ENCODE assay signal across 1 cellular context in the genomic region with DNA sequence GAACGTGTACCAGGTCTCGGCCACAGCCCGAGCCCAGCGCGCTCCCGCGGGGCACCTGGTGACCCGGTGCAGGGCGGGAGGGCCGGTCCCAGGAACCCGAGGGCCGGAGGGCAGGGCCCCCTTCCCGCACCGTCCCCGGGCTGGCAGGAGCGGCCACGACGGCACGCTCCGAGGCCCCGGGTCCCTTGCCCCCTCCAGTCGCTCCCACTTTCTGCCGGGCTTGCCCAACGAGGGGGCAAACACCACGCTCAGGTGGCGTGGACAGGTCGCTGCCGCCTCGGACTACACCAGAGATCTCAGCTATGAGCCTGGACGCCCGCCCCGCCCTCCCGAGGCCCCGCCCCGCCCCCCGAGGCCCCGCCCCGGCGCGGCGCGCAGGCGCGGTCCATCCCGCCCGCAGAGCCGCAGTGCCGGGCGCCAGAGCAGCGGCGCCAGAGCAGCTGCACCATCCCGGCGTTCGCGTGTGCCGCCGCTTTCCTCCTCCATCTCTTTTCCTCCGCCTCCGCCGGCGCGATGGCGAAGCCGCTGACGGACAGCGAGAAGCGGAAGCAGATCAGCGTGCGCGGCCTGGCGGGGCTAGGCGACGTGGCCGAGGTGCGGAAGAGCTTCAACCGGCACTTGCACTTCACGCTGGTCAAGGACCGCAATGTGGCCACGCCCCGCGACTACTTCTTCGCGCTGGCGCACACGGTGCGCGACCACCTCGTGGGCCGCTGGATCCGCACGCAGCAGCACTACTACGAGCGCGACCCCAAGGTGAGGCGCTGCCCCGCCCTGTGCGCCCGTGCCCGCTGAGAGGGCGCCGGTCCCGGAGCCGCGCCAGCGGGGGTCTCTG.
TF ChIP-seq lines count a peak whose summit lies in the region.

A gene (plus strand): TSS at position 420 of the 835 bp plus-strand sequence. CDS start 94 bp downstream, at position 514.

TF ChIP-seq in K562, 482 proteins besides CTCF, POLR2A, EP300 and RAD21 (continued from another document and continues in another):
- TF ChIP-seq, protein P1, sequence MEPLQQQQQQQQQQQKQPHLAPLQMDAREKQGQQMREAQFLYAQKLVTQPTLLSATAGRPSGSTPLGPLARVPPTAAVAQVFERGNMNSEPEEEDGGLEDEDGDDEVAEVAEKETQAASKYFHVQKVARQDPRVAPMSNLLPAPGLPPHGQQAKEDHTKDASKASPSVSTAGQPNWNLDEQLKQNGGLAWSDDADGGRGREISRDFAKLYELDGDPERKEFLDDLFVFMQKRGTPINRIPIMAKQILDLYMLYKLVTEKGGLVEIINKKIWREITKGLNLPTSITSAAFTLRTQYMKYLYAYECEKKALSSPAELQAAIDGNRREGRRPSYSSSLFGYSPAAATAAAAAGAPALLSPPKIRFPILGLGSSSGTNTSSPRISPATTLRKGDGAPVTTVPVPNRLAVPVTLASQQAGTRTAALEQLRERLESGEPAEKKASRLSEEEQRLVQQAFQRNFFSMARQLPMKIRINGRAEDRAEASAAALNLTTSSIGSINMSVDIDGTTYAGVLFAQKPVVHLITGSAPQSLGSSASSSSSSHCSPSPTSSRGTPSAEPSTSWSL (CRISPR knock-in tag; IDR thresholded peaks at IDR 0.05; ENCODE audit: borderline replicate concordance) = no peak
- TF ChIP-seq JUN (IDR thresholded peaks at IDR 0.05; ENCODE audit: borderline replicate concordance, low read depth, low read length) (no peak), JUN (CRISPR knock-in tag; IDR thresholded peaks at IDR 0.05; ENCODE audit: borderline replicate concordance) (no peak), ZNF445 (CRISPR knock-in tag; IDR thresholded peaks at IDR 0.05; ENCODE audit: low read depth) (no peak), ZNF551 (CRISPR knock-in tag; IDR thresholded peaks at IDR 0.05) (no peak), CAMTA2 (CRISPR knock-in tag; conservative IDR thresholded peaks at IDR 0.05) (no peak), CTBP1 (IDR thresholded peaks at IDR 0.05; ENCODE audit: borderline replicate concordance) (peak; percentile 70), GATA2 (CRISPR knock-in tag; IDR thresholded peaks at IDR 0.05) (no peak), C11orf30 (IDR thresholded peaks at IDR 0.05; ENCODE audit: low read depth) (no peak), ATF1 (CRISPR knock-in tag; IDR thresholded peaks at IDR 0.05) (no peak), ATF1 (tag; IDR thresholded peaks at IDR 0.05) (0 out of 2 replicates have a peak, but pooled peaks have one; percentile 10), SETDB1 (IDR thresholded peaks at IDR 0.05; ENCODE audit: low read length) (no peak), CC2D1A (IDR thresholded peaks at IDR 0.05) (no peak), ZNF212 (CRISPR knock-in tag; IDR thresholded peaks at IDR 0.05) (no peak), RBBP5 (IDR thresholded peaks at IDR 0.05; ENCODE audit: borderline replicate concordance, insufficient read depth, low read length, poor library complexity, severe bottlenecking) (peak; percentile 64), PHF20 (IDR thresholded peaks at IDR 0.05; ENCODE audit: partially characterized antibody) (peak; percentile 46), GABPB2 (CRISPR knock-in tag; conservative IDR thresholded peaks at IDR 0.05) (no peak), ARNT (IDR thresholded peaks at IDR 0.05) (no peak), CBX5 (IDR thresholded peaks at IDR 0.05; ENCODE audit: borderline replicate concordance, low read depth) (no peak), COPS2 (conservative IDR thresholded peaks at IDR 0.05) (no peak), ZKSCAN1 (IDR thresholded peaks at IDR 0.05; ENCODE audit: low read depth, low read length) (0 out of 2 replicates have a peak, but pooled peaks have one; percentile 63), GABPB1 (CRISPR knock-in tag; IDR thresholded peaks at IDR 0.05) (no peak), ARID1B (IDR thresholded peaks at IDR 0.05) (no peak), EWSR1 (IDR thresholded peaks at IDR 0.05; ENCODE audit: borderline replicate concordance, low read depth, partially characterized antibody) (no peak), HNRNPL (IDR thresholded peaks at IDR 0.05; ENCODE audit: low read depth, low read length) (peak; percentile 8; the same call in 1 of the 2 replicates), SMARCA4 (IDR thresholded peaks at IDR 0.05) (no peak)
- TF ChIP-seq, protein P2, sequence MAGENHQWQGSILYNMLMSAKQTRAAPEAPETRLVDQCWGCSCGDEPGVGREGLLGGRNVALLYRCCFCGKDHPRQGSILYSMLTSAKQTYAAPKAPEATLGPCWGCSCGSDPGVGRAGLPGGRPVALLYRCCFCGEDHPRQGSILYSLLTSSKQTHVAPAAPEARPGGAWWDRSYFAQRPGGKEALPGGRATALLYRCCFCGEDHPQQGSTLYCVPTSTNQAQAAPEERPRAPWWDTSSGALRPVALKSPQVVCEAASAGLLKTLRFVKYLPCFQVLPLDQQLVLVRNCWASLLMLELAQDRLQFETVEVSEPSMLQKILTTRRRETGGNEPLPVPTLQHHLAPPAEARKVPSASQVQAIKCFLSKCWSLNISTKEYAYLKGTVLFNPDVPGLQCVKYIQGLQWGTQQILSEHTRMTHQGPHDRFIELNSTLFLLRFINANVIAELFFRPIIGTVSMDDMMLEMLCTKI (IDR thresholded peaks at IDR 0.05; ENCODE audit: partially characterized antibody) = no peak
- TF ChIP-seq, protein P3, sequence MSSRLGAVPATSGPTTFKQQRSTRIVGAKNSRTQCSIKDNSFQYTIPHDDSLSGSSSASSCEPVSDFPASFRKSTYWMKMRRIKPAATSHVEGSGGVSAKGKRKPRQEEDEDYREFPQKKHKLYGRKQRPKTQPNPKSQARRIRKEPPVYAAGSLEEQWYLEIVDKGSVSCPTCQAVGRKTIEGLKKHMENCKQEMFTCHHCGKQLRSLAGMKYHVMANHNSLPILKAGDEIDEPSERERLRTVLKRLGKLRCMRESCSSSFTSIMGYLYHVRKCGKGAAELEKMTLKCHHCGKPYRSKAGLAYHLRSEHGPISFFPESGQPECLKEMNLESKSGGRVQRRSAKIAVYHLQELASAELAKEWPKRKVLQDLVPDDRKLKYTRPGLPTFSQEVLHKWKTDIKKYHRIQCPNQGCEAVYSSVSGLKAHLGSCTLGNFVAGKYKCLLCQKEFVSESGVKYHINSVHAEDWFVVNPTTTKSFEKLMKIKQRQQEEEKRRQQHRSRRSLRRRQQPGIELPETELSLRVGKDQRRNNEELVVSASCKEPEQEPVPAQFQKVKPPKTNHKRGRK (tag; IDR thresholded peaks at IDR 0.05) = no peak
- TF ChIP-seq, protein P4, sequence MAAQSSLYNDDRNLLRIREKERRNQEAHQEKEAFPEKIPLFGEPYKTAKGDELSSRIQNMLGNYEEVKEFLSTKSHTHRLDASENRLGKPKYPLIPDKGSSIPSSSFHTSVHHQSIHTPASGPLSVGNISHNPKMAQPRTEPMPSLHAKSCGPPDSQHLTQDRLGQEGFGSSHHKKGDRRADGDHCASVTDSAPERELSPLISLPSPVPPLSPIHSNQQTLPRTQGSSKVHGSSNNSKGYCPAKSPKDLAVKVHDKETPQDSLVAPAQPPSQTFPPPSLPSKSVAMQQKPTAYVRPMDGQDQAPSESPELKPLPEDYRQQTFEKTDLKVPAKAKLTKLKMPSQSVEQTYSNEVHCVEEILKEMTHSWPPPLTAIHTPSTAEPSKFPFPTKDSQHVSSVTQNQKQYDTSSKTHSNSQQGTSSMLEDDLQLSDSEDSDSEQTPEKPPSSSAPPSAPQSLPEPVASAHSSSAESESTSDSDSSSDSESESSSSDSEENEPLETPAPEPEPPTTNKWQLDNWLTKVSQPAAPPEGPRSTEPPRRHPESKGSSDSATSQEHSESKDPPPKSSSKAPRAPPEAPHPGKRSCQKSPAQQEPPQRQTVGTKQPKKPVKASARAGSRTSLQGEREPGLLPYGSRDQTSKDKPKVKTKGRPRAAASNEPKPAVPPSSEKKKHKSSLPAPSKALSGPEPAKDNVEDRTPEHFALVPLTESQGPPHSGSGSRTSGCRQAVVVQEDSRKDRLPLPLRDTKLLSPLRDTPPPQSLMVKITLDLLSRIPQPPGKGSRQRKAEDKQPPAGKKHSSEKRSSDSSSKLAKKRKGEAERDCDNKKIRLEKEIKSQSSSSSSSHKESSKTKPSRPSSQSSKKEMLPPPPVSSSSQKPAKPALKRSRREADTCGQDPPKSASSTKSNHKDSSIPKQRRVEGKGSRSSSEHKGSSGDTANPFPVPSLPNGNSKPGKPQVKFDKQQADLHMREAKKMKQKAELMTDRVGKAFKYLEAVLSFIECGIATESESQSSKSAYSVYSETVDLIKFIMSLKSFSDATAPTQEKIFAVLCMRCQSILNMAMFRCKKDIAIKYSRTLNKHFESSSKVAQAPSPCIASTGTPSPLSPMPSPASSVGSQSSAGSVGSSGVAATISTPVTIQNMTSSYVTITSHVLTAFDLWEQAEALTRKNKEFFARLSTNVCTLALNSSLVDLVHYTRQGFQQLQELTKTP (IDR thresholded peaks at IDR 0.05; ENCODE audit: low read depth in 1 of 2, partially characterized antibody in 2 of 2) = no peak
- TF ChIP-seq, protein P5, sequence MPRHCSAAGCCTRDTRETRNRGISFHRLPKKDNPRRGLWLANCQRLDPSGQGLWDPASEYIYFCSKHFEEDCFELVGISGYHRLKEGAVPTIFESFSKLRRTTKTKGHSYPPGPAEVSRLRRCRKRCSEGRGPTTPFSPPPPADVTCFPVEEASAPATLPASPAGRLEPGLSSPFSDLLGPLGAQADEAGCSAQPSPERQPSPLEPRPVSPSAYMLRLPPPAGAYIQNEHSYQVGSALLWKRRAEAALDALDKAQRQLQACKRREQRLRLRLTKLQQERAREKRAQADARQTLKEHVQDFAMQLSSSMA (CRISPR knock-in tag; IDR thresholded peaks at IDR 0.05) = peak; percentile 66; the same call in 1 of the 2 replicates
- TF ChIP-seq, protein P6, sequence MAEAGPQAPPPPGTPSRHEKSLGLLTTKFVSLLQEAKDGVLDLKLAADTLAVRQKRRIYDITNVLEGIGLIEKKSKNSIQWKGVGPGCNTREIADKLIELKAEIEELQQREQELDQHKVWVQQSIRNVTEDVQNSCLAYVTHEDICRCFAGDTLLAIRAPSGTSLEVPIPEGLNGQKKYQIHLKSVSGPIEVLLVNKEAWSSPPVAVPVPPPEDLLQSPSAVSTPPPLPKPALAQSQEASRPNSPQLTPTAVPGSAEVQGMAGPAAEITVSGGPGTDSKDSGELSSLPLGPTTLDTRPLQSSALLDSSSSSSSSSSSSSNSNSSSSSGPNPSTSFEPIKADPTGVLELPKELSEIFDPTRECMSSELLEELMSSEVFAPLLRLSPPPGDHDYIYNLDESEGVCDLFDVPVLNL (CRISPR knock-in tag; IDR thresholded peaks at IDR 0.05; ENCODE audit: low read depth) = no peak
- TF ChIP-seq, protein P7, sequence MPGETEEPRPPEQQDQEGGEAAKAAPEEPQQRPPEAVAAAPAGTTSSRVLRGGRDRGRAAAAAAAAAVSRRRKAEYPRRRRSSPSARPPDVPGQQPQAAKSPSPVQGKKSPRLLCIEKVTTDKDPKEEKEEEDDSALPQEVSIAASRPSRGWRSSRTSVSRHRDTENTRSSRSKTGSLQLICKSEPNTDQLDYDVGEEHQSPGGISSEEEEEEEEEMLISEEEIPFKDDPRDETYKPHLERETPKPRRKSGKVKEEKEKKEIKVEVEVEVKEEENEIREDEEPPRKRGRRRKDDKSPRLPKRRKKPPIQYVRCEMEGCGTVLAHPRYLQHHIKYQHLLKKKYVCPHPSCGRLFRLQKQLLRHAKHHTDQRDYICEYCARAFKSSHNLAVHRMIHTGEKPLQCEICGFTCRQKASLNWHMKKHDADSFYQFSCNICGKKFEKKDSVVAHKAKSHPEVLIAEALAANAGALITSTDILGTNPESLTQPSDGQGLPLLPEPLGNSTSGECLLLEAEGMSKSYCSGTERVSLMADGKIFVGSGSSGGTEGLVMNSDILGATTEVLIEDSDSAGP (CRISPR knock-in tag; IDR thresholded peaks at IDR 0.05) = no peak
- TF ChIP-seq, protein P8, sequence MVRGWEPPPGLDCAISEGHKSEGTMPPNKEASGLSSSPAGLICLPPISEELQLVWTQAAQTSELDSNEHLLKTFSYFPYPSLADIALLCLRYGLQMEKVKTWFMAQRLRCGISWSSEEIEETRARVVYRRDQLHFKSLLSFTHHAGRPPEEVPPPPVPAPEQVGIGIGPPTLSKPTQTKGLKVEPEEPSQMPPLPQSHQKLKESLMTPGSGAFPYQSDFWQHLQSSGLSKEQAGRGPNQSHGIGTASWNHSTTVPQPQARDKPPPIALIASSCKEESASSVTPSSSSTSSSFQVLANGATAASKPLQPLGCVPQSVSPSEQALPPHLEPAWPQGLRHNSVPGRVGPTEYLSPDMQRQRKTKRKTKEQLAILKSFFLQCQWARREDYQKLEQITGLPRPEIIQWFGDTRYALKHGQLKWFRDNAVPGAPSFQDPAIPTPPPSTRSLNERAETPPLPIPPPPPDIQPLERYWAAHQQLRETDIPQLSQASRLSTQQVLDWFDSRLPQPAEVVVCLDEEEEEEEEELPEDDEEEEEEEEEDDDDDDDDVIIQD (CRISPR knock-in tag; IDR thresholded peaks at IDR 0.05) = no peak
- TF ChIP-seq, protein P9, sequence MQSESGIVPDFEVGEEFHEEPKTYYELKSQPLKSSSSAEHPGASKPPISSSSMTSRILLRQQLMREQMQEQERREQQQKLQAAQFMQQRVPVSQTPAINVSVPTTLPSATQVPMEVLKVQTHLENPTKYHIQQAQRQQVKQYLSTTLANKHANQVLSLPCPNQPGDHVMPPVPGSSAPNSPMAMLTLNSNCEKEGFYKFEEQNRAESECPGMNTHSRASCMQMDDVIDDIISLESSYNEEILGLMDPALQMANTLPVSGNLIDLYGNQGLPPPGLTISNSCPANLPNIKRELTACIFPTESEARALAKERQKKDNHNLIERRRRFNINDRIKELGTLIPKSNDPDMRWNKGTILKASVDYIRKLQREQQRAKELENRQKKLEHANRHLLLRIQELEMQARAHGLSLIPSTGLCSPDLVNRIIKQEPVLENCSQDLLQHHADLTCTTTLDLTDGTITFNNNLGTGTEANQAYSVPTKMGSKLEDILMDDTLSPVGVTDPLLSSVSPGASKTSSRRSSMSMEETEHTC (IDR thresholded peaks at IDR 0.05) = no peak
- TF ChIP-seq, protein P10, sequence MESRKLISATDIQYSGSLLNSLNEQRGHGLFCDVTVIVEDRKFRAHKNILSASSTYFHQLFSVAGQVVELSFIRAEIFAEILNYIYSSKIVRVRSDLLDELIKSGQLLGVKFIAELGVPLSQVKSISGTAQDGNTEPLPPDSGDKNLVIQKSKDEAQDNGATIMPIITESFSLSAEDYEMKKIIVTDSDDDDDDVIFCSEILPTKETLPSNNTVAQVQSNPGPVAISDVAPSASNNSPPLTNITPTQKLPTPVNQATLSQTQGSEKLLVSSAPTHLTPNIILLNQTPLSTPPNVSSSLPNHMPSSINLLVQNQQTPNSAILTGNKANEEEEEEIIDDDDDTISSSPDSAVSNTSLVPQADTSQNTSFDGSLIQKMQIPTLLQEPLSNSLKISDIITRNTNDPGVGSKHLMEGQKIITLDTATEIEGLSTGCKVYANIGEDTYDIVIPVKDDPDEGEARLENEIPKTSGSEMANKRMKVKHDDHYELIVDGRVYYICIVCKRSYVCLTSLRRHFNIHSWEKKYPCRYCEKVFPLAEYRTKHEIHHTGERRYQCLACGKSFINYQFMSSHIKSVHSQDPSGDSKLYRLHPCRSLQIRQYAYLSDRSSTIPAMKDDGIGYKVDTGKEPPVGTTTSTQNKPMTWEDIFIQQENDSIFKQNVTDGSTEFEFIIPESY (CRISPR knock-in tag; IDR thresholded peaks at IDR 0.05) = 0 out of 2 replicates have a peak, but pooled peaks have one; percentile 7
- TF ChIP-seq, protein P11, sequence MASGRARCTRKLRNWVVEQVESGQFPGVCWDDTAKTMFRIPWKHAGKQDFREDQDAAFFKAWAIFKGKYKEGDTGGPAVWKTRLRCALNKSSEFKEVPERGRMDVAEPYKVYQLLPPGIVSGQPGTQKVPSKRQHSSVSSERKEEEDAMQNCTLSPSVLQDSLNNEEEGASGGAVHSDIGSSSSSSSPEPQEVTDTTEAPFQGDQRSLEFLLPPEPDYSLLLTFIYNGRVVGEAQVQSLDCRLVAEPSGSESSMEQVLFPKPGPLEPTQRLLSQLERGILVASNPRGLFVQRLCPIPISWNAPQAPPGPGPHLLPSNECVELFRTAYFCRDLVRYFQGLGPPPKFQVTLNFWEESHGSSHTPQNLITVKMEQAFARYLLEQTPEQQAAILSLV (tag; IDR thresholded peaks at IDR 0.05) = no peak
